ENCODE assay signal across 8 cellular contexts in the genomic region with DNA sequence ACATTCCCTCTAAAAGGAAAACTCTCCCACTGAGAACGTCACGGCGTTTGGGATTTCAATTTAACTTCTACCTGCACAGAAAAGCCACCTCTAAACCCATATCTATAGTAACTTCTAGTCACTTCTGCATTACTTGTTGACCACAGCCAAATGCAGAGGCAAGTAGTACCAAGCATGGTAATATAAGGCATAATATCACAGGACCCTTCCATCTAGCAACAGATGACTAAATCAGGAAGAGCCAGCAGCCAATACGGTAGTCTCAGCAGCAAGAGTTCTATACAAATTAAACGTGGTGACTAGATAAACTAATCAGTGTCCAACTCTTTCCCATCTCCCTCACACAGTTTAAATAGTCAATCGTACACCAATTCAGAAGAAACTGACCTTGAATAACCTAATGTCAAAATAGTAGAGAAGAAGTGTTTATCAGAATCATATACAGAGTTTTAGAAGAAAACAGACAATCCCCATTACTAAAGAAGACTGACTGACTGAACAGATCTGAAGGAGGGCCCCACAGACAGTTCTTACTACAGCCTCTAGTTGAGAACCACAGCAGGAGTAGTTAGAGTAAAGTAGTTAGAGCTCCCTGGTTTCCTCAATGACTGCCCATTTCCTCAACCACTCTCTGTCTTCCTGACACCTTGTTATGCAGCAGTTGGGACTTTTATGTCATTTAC. TPM values are rescaled to one million over a fixed set of nuclear protein-coding genes. Genes with fewer than 3 reads are reported as not detected.
DNase-seq lines count a peak whose midpoint lies in the region; ATAC-seq, FAIRE-seq and TF ChIP-seq lines count a peak whose summit lies in the region.

No MANE protein-coding gene starts in this region.

- 80 to 97% methylated on average over 1 to 3 of the region's 6 CpGs for WGBS in mesodermal cell (ENCODE audit: insufficient coverage in 2 of 2), 2 experiments

- H3K9ac ChIP-seq in astrocyte (ENCODE audit: low read length), result no peak overlapping the region

- no peak for TF ChIP-seq CTCF in astrocyte (IDR thresholded peaks at IDR 0.05; ENCODE audit: insufficient read depth, low read depth, low read length)

- no peaks in the 10 kb centered on the region for H3K27me3 Mint-ChIP-seq in T-helper 1 cell treated with Interleukin-12 subunit alpha and Interleukin-12 subunit beta and Interleukin-4 antibody, amounts not matched to agents 30 μg/mL and 1 μg/mL, for 36 hours (ENCODE audit: low read depth)
- H3K27me3 Mint-ChIP-seq in IgD-negative memory B cell (no peaks in the 10 kb centered on the region), astrocyte (ENCODE audit: low read depth, unreplicated experiment) (no peaks in the 10 kb centered on the region)

- DNase-seq in T-helper 1 cell (no peak), astrocyte (ENCODE audit: low read depth) (peak; percentile 15), NCI-H345 (lab: John Stamatoyannopoulos, UW) (no peak), DMS79 treated with DMSO at 0.1 percent for 48 hours (lab: John Stamatoyannopoulos, UW) (no peak)

- peak; percentile 99 for ATAC-seq in GM21786 (IDR thresholded peaks at IDR 0.05; ENCODE audit: unreplicated experiment)

- no peaks in the 10 kb centered on the region for H3K36me3 ChIP-seq in astrocyte (ENCODE audit: insufficient read depth, low read length)
- no peaks in the 10 kb centered on the region for H3K36me3 ChIP-seq in mesodermal cell (ENCODE audit: control insufficient read depth, insufficient read depth, low read length)

- H3K9me3 ChIP-seq in astrocyte (ENCODE audit: insufficient read depth, low read depth, low read length) (no peaks in the 10 kb centered on the region), mesodermal cell (ENCODE audit: control insufficient read depth, low read length) (no peaks in the 10 kb centered on the region)

- H3K79me2 ChIP-seq in astrocyte (ENCODE audit: insufficient read depth, low read length), result peaks cover 96% of the 10 kb centered on the region

- no peak overlapping the region for H3K27ac ChIP-seq in astrocyte (ENCODE audit: low read depth, low read length)
- peak overlapping the region; percentile 25 for H3K27ac ChIP-seq in mesodermal cell (ENCODE audit: low read depth, low read length, severe bottlenecking)

- peaks cover 4% of the 10 kb centered on the region for H3K9me3 Mint-ChIP-seq in T-helper 1 cell treated with Interleukin-12 subunit alpha and Interleukin-12 subunit beta and Interleukin-4 antibody, amounts not matched to agents 30 μg/mL and 1 μg/mL, for 36 hours
- no peaks in the 10 kb centered on the region for H3K9me3 Mint-ChIP-seq in IgD-negative memory B cell
- H3K9me3 Mint-ChIP-seq in astrocyte (ENCODE audit: unreplicated experiment), result no peaks in the 10 kb centered on the region

- H3K4me1 ChIP-seq in astrocyte (ENCODE audit: insufficient read depth, low read length) (no peaks in the 10 kb centered on the region), mesodermal cell (ENCODE audit: control insufficient read depth, insufficient read depth, low read length, poor library complexity, severe bottlenecking) (no peaks in the 10 kb centered on the region)

- H3K4me1 Mint-ChIP-seq in T-helper 1 cell treated with Interleukin-12 subunit alpha and Interleukin-12 subunit beta and Interleukin-4 antibody, amounts not matched to agents 30 μg/mL and 1 μg/mL, for 36 hours (ENCODE audit: low read depth), result peaks cover 16% of the 10 kb centered on the region
- H3K4me1 Mint-ChIP-seq in IgD-negative memory B cell, result peaks cover 13 to 26% (median 20%) of the 10 kb centered on the region in 3 donors
- H3K4me1 Mint-ChIP-seq in astrocyte (ENCODE audit: low read depth, unreplicated experiment), result peaks cover 12% of the 10 kb centered on the region

- H2AFZ ChIP-seq in astrocyte (ENCODE audit: low read depth, low read length), result no peak overlapping the region

- H4K20me1 ChIP-seq in astrocyte (ENCODE audit: insufficient read depth, low read length), result peaks cover 64% of the 10 kb centered on the region

- H3K4me3 ChIP-seq in astrocyte (ENCODE audit: insufficient read depth, low read depth, low read length) (no peak overlapping the region), mesodermal cell (ENCODE audit: extremely low read depth, insufficient read depth, low read length, poor library complexity, severe bottlenecking) (no peak overlapping the region)

- H3K27me3 ChIP-seq in astrocyte (ENCODE audit: insufficient read depth, low read length), result no peaks in the 10 kb centered on the region

- peaks cover 13% of the 10 kb centered on the region for H3K36me3 Mint-ChIP-seq in T-helper 1 cell treated with Interleukin-12 subunit alpha and Interleukin-12 subunit beta and Interleukin-4 antibody, amounts not matched to agents 30 μg/mL and 1 μg/mL, for 36 hours (ENCODE audit: low read depth)
- H3K36me3 Mint-ChIP-seq in IgD-negative memory B cell, result peaks cover 2% of the 10 kb centered on the region
- peaks cover 4% of the 10 kb centered on the region for H3K36me3 Mint-ChIP-seq in astrocyte (ENCODE audit: low read depth, unreplicated experiment)

- no peak overlapping the region for H3K4me3 Mint-ChIP-seq in T-helper 1 cell treated with Interleukin-12 subunit alpha and Interleukin-12 subunit beta and Interleukin-4 antibody, amounts not matched to agents 30 μg/mL and 1 μg/mL, for 36 hours
- H3K4me3 Mint-ChIP-seq in IgD-negative memory B cell (peak overlapping the region; percentile 10 to 82 (median 35)), astrocyte (ENCODE audit: unreplicated experiment) (peak overlapping the region; percentile 23)

- peak overlapping the region; percentile 32 for H3K27ac Mint-ChIP-seq in T-helper 1 cell treated with Interleukin-12 subunit alpha and Interleukin-12 subunit beta and Interleukin-4 antibody, amounts not matched to agents 30 μg/mL and 1 μg/mL, for 36 hours
- H3K27ac Mint-ChIP-seq in IgD-negative memory B cell, result peak overlapping the region; percentile 1 to 92 (median 52)
- H3K27ac Mint-ChIP-seq in astrocyte (ENCODE audit: unreplicated experiment), result peak overlapping the region; percentile 43

- peak; percentile 20 for FAIRE-seq in astrocyte (lab: Jason Lieb, UNC)

- H3K4me2 ChIP-seq in astrocyte (ENCODE audit: low read length), result no peak overlapping the region

RNA-seq across cellular contexts. Expression of gene MEMO1, which starts 30.0 kb away (rescaled TPM):
- 32.0 TPM for polyA plus RNA-seq in IgD-negative memory B cell
- total RNA-seq in astrocyte, result 59.7 and 65.2 TPM in 2 replicates
- polyA plus RNA-seq in mesodermal cell (2013, experiment 1 of 2), result 63.2 TPM
- polyA plus RNA-seq in mesodermal cell (2013, experiment 2 of 2), result 64.6 TPM

RNA-seq across cellular contexts. Expression of gene DPY30, which starts 58.8 kb away (rescaled TPM):
- 157 TPM for polyA plus RNA-seq in IgD-negative memory B cell
- 63.7 and 71.1 TPM in 2 replicates for total RNA-seq in astrocyte
- polyA plus RNA-seq in mesodermal cell (2013, experiment 1 of 2), result 125 TPM
- 147 TPM for polyA plus RNA-seq in mesodermal cell (2013, experiment 2 of 2)
